8 cellular contexts compared by ENCODE assay signal in genomic region chr6:4020822-4021132, GRCh38. TPM values are rescaled to one million over a fixed set of nuclear protein-coding genes. Genes with fewer than 3 reads are reported as not detected.
DNase-seq lines count a peak whose midpoint lies in the region; ATAC-seq and TF ChIP-seq lines count a peak whose summit lies in the region.

No MANE protein-coding gene starts in this region.

- peaks cover 36% of the 10 kb centered on the region for H3K36me3 Mint-ChIP-seq in HFFc6 (ENCODE audit: low read depth)

- peak overlapping the region; percentile 92 for H3K4me3 ChIP-seq in A673 (ENCODE audit: low read depth, low read length, poor library complexity, severe bottlenecking)
- peak overlapping the region; percentile 99 for H3K4me3 ChIP-seq in brain microvascular endothelial cell (ENCODE audit: low read depth, low read length)
- peak overlapping the region; percentile 63 for H3K4me3 ChIP-seq in mononuclear cell (ENCODE audit: low read length)

- no TSS peak for BruUV-seq in A673 (replicated peaks; lab: Mats Ljungman, UMichigan)

- H3K4me3 Mint-ChIP-seq in HFFc6: peak overlapping the region; percentile 95

- POLR2A ChIA-PET in A673 (lab: Charles Lee; ENCODE audit: low non-redundant PET): interaction anchor here (0.6 kb wide), 2 partner anchors 10 to 172 kb away, joined by 3 to 4 read pairs; partner anchors contain the start of gene FAM50B

- CTCF ChIA-PET in A673 (lab: Charles Lee): interaction anchor here (0.8 to 1.2 kb wide), 3 partner anchors 38 to 114 kb away, joined by 4 to 5 read pairs (median 4); partner anchors contain the start of gene ECI2

- in situ Hi-C loops in brain microvascular endothelial cell (cut with HindIII; ENCODE audit: low pct_ligation_motif_present, low sequenced_read_pairs): no loop called here

- ATAC-seq in GM19463 (IDR thresholded peaks at IDR 0.05; ENCODE audit: unreplicated experiment) (no peak), omental fat pad (ENCODE audit: low FRiP score) (no peak)
- no peak for ATAC-seq in activated CD4-positive, CD25-positive, alpha-beta regulatory T cell treated with anti-CD3 and anti-CD28 coated beads, Interleukin-2, amount 50 U/mL, for 24 hours

- peaks cover 5% of the 10 kb centered on the region for H3K27me3 Mint-ChIP-seq in HFFc6 (ENCODE audit: insufficient read depth)

- H3K4me1 Mint-ChIP-seq in HFFc6 (ENCODE audit: low read depth): peaks cover 53% of the 10 kb centered on the region

- DNase-seq in A673 (ENCODE audit: low spot score) (no peak), HFFc6 (no peak), brain microvascular endothelial cell (no peak), erythroblast (lab: John Stamatoyannopoulos, UW) (no peak), omental fat pad (ENCODE audit: low spot score) (no peak)

- H3K9me3 Mint-ChIP-seq in HFFc6: no peaks in the 10 kb centered on the region

- H3K27ac ChIP-seq in A673 (ENCODE audit: low read depth, low read length, poor library complexity, severe bottlenecking) (peak overlapping the region; percentile 97), brain microvascular endothelial cell (peak overlapping the region; percentile 90)

- H3K27me3 ChIP-seq in A673 (replicated peaks; ENCODE audit: insufficient read depth, low read depth, low read length, poor library complexity) (no peaks in the 10 kb centered on the region), brain microvascular endothelial cell (replicated peaks) (no peaks in the 10 kb centered on the region), mononuclear cell (ENCODE audit: insufficient read depth, low read length) (no peaks in the 10 kb centered on the region)

- H3K27ac Mint-ChIP-seq in HFFc6: peak overlapping the region; percentile 99

- H3K4me1 ChIP-seq in A673 (ENCODE audit: insufficient read depth, low read length, poor library complexity, severe bottlenecking): peaks cover 26% of the 10 kb centered on the region
- peaks cover 65% of the 10 kb centered on the region for H3K4me1 ChIP-seq in mononuclear cell (ENCODE audit: insufficient read depth, low read length)

- H3K36me3 ChIP-seq in A673 (ENCODE audit: insufficient read depth, low read length, poor library complexity, severe bottlenecking): no peaks in the 10 kb centered on the region
- no peaks in the 10 kb centered on the region for H3K36me3 ChIP-seq in brain microvascular endothelial cell (replicated peaks)

- TF ChIP-seq CTCF in A673 (conservative IDR thresholded peaks at IDR 0.05; ENCODE audit: low read depth, low read length): no peak
- TF ChIP-seq CTCF in HFFc6 (IDR thresholded peaks at IDR 0.05): no peak
- TF ChIP-seq CTCF in brain microvascular endothelial cell (IDR thresholded peaks at IDR 0.05; ENCODE audit: low read depth, low read length, missing control alignments): no peak
- no peak for TF ChIP-seq CTCF in omental fat pad (IDR thresholded peaks at IDR 0.05)

- intact Hi-C loops in A673 (cut with micrococcal nuclease; ENCODE audit: unreplicated experiment): no loop called here

- no peak for TF ChIP-seq POLR2A in erythroblast (IDR thresholded peaks at IDR 0.05; ENCODE audit: low read length)

- no peaks in the 10 kb centered on the region for H3K9me3 ChIP-seq in A673 (ENCODE audit: low read depth, low read length, poor library complexity, severe bottlenecking)
- H3K9me3 ChIP-seq in mononuclear cell (ENCODE audit: low read depth, low read length): no peaks in the 10 kb centered on the region

RNA-seq across cellular contexts. Expression of gene FAM217A, which starts 58.2 kb away (rescaled TPM):
- total RNA-seq in A673 (2021) (not detected in 2 replicates), mononuclear cell (not detected), omental fat pad (not detected)
- total RNA-seq in HFFc6 (2021; fragmentation: NEBNext Ultra II Directional; extraction: Animal tissue kit (Norgen Biotek cat#: 25700)): not detected
